In the genomic region with DNA sequence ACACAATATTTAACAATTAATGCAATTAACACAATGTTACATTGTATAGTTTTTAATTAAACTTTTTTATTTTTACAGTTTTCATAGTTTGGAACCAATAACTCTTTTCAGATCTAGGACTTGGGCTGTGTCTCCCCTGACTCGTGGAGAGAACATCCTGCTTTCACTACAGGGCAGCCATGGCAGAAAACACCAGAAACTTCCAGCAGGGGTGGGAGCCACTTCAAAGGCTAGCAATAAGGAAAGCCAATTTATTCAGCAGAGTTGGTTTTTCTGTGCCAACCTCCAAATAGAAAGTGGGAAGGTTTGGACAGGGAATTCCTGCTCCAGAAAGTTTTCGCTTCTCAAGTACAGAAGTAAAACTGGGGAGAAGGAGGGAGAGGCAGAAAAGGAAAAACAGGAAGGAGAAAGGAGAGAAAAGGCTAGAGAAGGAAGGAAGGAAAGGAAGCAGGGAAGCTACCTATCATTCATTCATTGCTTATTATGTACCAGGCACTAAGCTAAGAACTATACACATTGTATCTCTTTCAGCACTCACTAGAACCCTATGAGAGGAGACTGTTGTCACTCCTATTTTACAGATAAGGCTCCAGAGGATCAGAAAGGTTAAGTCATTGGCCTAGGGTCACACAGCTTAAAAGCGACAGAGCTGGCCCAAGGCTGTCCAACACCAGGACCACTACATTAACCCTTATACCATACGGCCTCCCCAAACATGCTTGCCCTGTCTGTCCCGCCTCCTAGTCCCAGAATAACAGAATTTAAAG, we compare ENCODE assay signal across 16 cellular contexts. TPM values are rescaled to one million over a fixed set of nuclear protein-coding genes. Genes with fewer than 3 reads are reported as not detected.
DNase-seq lines count a peak whose midpoint lies in the region; TF ChIP-seq lines count a peak whose summit lies in the region.
"Had no signal": no experiment of that assay in that cellular context is flagged by ENCODE, and none has a peak within 500 bp of the region (broad histone marks: within the 10 kb centered on the region; RNA-seq: fewer than 3 reads in every experiment).

No MANE protein-coding gene starts in this region.

- dilution Hi-C loops in mammary epithelial cell (cut with HindIII; ENCODE audit: low sequenced_read_pairs), result no loop called here

- H3K4me3 Mint-ChIP-seq in MCF 10A (ENCODE audit: unreplicated experiment), result no peak overlapping the region
- H3K4me3 Mint-ChIP-seq: activated CD8-positive, alpha-beta T cell treated with anti-CD3 and anti-CD28 coated beads for 36 hours had no signal

- no peaks in the 10 kb centered on the region for H3K79me2 ChIP-seq in mammary epithelial cell (ENCODE audit: insufficient read depth, low read length)
- H3K79me2 ChIP-seq in fibroblast of lung (ENCODE audit: control insufficient read depth, insufficient read depth, low read length), result no peaks in the 10 kb centered on the region

- DNase-seq in mammary epithelial cell (no peak), MCF 10A (ENCODE audit: unreplicated experiment) (no peak), SK-N-MC (ENCODE audit: low read depth, low spot score) (no peak), fibroblast of lung (ENCODE audit: low read depth in 2 of 2) (no peak), thyroid gland (peak; percentile 20 to 25), lower leg skin (ENCODE audit: low spot score in 2 of 2) (no peak), NCI-H1436 treated with DMSO at 0.1 percent for 48 hours (lab: John Stamatoyannopoulos, UW) (no peak), T-helper 9 cell (no peak)
- DNase-seq: activated CD8-positive, alpha-beta T cell treated with anti-CD3 and anti-CD28 coated beads for 36 hours; DMS53; effector memory CD4-positive, alpha-beta T cell; gastrocnemius medialis; NCI-H1436; NCI-H510A treated with DMSO at 0.1 percent for 48 hours had no signal

- H3K27ac ChIP-seq in mammary epithelial cell (ENCODE audit: insufficient read depth, low read depth, low read length), result no peak overlapping the region
- H3K27ac ChIP-seq in SK-N-MC, result peak overlapping the region; percentile 69
- H3K27ac ChIP-seq in fibroblast of lung (ENCODE audit: insufficient read depth, low read length), result no peak overlapping the region
- peak overlapping the region in 1 of 3 donors; percentile 58 for H3K27ac ChIP-seq in thyroid gland
- H3K27ac ChIP-seq: gastrocnemius medialis had no signal

- H3K4me1 ChIP-seq in mammary epithelial cell (ENCODE audit: insufficient read depth, low read length) (no peaks in the 10 kb centered on the region), fibroblast of lung (ENCODE audit: control insufficient read depth, extremely low read depth, insufficient read depth, low read length) (no peaks in the 10 kb centered on the region), thyroid gland (no peaks in the 10 kb centered on the region)
- H3K4me1 ChIP-seq: gastrocnemius medialis had no signal

- H3K9me3 Mint-ChIP-seq in MCF 10A (ENCODE audit: unreplicated experiment), result no peaks in the 10 kb centered on the region
- H3K9me3 Mint-ChIP-seq: activated CD8-positive, alpha-beta T cell treated with anti-CD3 and anti-CD28 coated beads for 36 hours; brain had no signal

- intact Hi-C loops in mammary epithelial cell (cut with micrococcal nuclease), result no loop called here
- intact Hi-C loops in MCF 10A (cut with micrococcal nuclease), result no loop called here
- intact Hi-C loops in thyroid gland (cut with DNase I), result no loop called here
- intact Hi-C loops in lower leg skin (cut with DNase I; ENCODE audit: low total_unique reads), result no loop called here

- CTCF ChIA-PET in mammary epithelial cell (lab: Charles Lee; ENCODE audit: low non-redundant PET), result no interaction called here
- CTCF ChIA-PET in MCF 10A (lab: Yijun Ruan, JAX), result interaction anchor here (0.6 to 1.0 kb wide), 2 partner anchors 37 to 85 kb away, joined by 3 read pairs; no protein-coding TSS in a partner anchor

- H3K27ac Mint-ChIP-seq in MCF 10A (ENCODE audit: low read depth, unreplicated experiment), result no peak overlapping the region
- H3K27ac Mint-ChIP-seq: activated CD8-positive, alpha-beta T cell treated with anti-CD3 and anti-CD28 coated beads for 36 hours; progenitor cell of endocrine pancreas had no signal

- BruUV-seq in mammary epithelial cell (replicated peaks; lab: Mats Ljungman, UMichigan) (no TSS peak), MCF 10A (replicated peaks; lab: Mats Ljungman, UMichigan) (no TSS peak)

- no peak overlapping the region for H3K4me3 ChIP-seq in mammary epithelial cell (replicated peaks in 1 of 3; ENCODE audit: insufficient read depth in 1 of 3, low read depth in 2 of 3, low read length in 3 of 3)
- 0 out of 2 replicates have a peak overlapping the region, but pooled peaks have one; percentile 10 for H3K4me3 ChIP-seq in SK-N-MC
- H3K4me3 ChIP-seq in fibroblast of lung (replicated peaks in 1 of 4; ENCODE audit: control extremely low read depth in 1 of 4, insufficient read depth in 1 of 4, low read depth in 3 of 4, low read length in 4 of 4), result no peak overlapping the region
- H3K4me3 ChIP-seq in thyroid gland (replicated peaks in 1 of 3), result no peak overlapping the region
- no peak overlapping the region for H3K4me3 ChIP-seq in lower leg skin (ENCODE audit: low read depth, poor library complexity, severe bottlenecking)
- H3K4me3 ChIP-seq: gastrocnemius medialis had no signal

- 59% methylated on average over 5 of the region's 5 CpGs for WGBS in mammary epithelial cell (ENCODE audit: low coverage, missing lambda C conversion rate)
- WGBS in thyroid gland, 2 donors, result 57 to 60% methylated on average over 5 of the region's 5 CpGs
- WGBS in lower leg skin, 2 donors, result 64 to 71% methylated on average over 5 of the region's 5 CpGs

- H4K20me1 ChIP-seq in mammary epithelial cell (ENCODE audit: insufficient read depth, low read length), result no peaks in the 10 kb centered on the region
- no peaks in the 10 kb centered on the region for H4K20me1 ChIP-seq in fibroblast of lung (ENCODE audit: control insufficient read depth, extremely low read depth, insufficient read depth, low read length)

- in situ Hi-C loops in mammary epithelial cell (cut with MboI; ENCODE audit: low sequenced_read_pairs in 2 of 2), result no loop called here

- TF ChIP-seq CTCF in mammary epithelial cell (conservative IDR thresholded peaks at IDR 0.05 in 1 of 2, IDR thresholded peaks at IDR 0.05 in 1 of 2; ENCODE audit: extremely low read depth in 1 of 2, insufficient read depth in 1 of 2, low read depth in 1 of 2, low read length in 2 of 2) (no peak), MCF 10A (IDR thresholded peaks at IDR 0.05; ENCODE audit: unreplicated experiment) (no peak), fibroblast of lung (conservative IDR thresholded peaks at IDR 0.05 in 1 of 2, IDR thresholded peaks at IDR 0.05 in 1 of 2; ENCODE audit: low read depth in 1 of 2, low read length in 2 of 2) (peak in 1 of 2 donors; percentile 7), thyroid gland (IDR thresholded peaks at IDR 0.05) (no peak), lower leg skin (IDR thresholded peaks at IDR 0.05) (no peak)

- no peaks in the 10 kb centered on the region for H3K27me3 Mint-ChIP-seq in MCF 10A (ENCODE audit: insufficient read depth, unreplicated experiment)

- POLR2A ChIA-PET in MCF 10A (lab: Yijun Ruan, JAX), result interaction anchor here (1.3 kb wide), 1 partner anchor 13 kb away, joined by 3 read pairs; no protein-coding TSS in a partner anchor

- H3K27me3 ChIP-seq in mammary epithelial cell (ENCODE audit: insufficient read depth, low read length), result no peaks in the 10 kb centered on the region
- H3K27me3 ChIP-seq in fibroblast of lung (ENCODE audit: control insufficient read depth, insufficient read depth, low read length), result no peaks in the 10 kb centered on the region
- H3K27me3 ChIP-seq in thyroid gland, result no peaks in the 10 kb centered on the region

- no peaks in the 10 kb centered on the region for H3K36me3 ChIP-seq in mammary epithelial cell (ENCODE audit: insufficient read depth, low read length)
- H3K36me3 ChIP-seq in SK-N-MC (ENCODE audit: insufficient read depth, low read length), result no peaks in the 10 kb centered on the region
- no peaks in the 10 kb centered on the region for H3K36me3 ChIP-seq in fibroblast of lung (ENCODE audit: control insufficient read depth, insufficient read depth, low read length)
- no peaks in the 10 kb centered on the region for H3K36me3 ChIP-seq in thyroid gland
- H3K36me3 ChIP-seq: gastrocnemius medialis had no signal

- no peaks in the 10 kb centered on the region for H3K4me1 Mint-ChIP-seq in MCF 10A (ENCODE audit: insufficient read depth, unreplicated experiment)

- no peak overlapping the region for H3K9ac ChIP-seq in mammary epithelial cell (ENCODE audit: insufficient read depth, low read length)
- peak overlapping the region; percentile 52 for H3K9ac ChIP-seq in SK-N-MC (ENCODE audit: insufficient read length)
- no peak overlapping the region for H3K9ac ChIP-seq in fibroblast of lung (ENCODE audit: insufficient read depth, low read length)

- peak overlapping the region; percentile 52 for H2AFZ ChIP-seq in mammary epithelial cell (ENCODE audit: low read depth, low read length)
- H2AFZ ChIP-seq in fibroblast of lung (ENCODE audit: low read length), result peak overlapping the region; percentile 48

- H3K4me2 ChIP-seq in mammary epithelial cell (ENCODE audit: insufficient read depth, low read depth, low read length) (no peak overlapping the region), fibroblast of lung (ENCODE audit: extremely low read depth, insufficient read depth, low read length) (peak overlapping the region; percentile 45)

- H3K9me3 ChIP-seq in mammary epithelial cell (replicated peaks; ENCODE audit: insufficient read depth, low read length) (no peaks in the 10 kb centered on the region), SK-N-MC (ENCODE audit: low read depth, low read length) (no peaks in the 10 kb centered on the region), fibroblast of lung (ENCODE audit: control insufficient read depth, insufficient read depth, low read depth, low read length) (no peaks in the 10 kb centered on the region), thyroid gland (no peaks in the 10 kb centered on the region)
- H3K9me3 ChIP-seq: gastrocnemius medialis had no signal

- no peaks in the 10 kb centered on the region for H3K36me3 Mint-ChIP-seq in MCF 10A (ENCODE audit: insufficient read depth, unreplicated experiment)
- H3K36me3 Mint-ChIP-seq: brain had no signal

- TF ChIP-seq POLR2A in thyroid gland (IDR thresholded peaks at IDR 0.05) (no peak), lower leg skin (IDR thresholded peaks at IDR 0.05) (no peak)

RNA-seq across cellular contexts. Expression of gene CREB3L1, which starts 54.8 kb away (rescaled TPM):
- total RNA-seq in mammary epithelial cell (under 1 TPM in 1 of 2 donors, not detected in 1; 0.17 TPM), MCF 10A (2022) (not detected in 2 replicates), fibroblast of lung (14.4 and 28.4 TPM in 2 replicates), thyroid gland (1 to 10 TPM in 3 of 4 donors, under 1 TPM in 1; 0.88 to 3.1 (median 2.1) TPM), lower leg skin (1 to 10 TPM in 1 of 4 donors, under 1 TPM in 3; 0.15 to 2.3 (median 0.54) TPM)
- polyA plus RNA-seq in mammary epithelial cell (not detected), fibroblast of lung (18.8 and 31.2 TPM in 2 replicates)
- polyA minus RNA-seq in mammary epithelial cell (not detected), fibroblast of lung (ENCODE audit: low replicate concordance) (267 and 318 TPM in 2 replicates)
- polyA plus RNA-seq in fibroblast of lung (2012), result 112 and 132 TPM in 2 replicates
- total RNA-seq: activated CD8-positive, alpha-beta T cell treated with anti-CD3 and anti-CD28 coated beads for 36 hours had no signal

Comparison
In these comparisons a context has a peak if more than half of its experiments do, and no peak if none do; other contexts are left out.
1. DNase-seq: peak in thyroid gland (2 of 2); none in mammary epithelial cell (single experiment), MCF 10A (single experiment), SK-N-MC (single experiment), fibroblast of lung (0 of 2), lower leg skin (0 of 2), NCI-H1436 treated with DMSO at 0.1 percent for 48 hours (single experiment) and T-helper 9 cell (single experiment).